ENCODE assay signal across 10 cellular contexts in genomic region chr12:98352218-98352811, GRCh38.
A peak's percentile ranks its signal among the peaks of the same experiment; 100 is the strongest.
DNase-seq lines count a peak whose midpoint lies in the region; ATAC-seq and TF ChIP-seq lines count a peak whose summit lies in the region.
"Had no signal": no experiment of that assay in that cellular context is flagged by ENCODE, and none has a peak within 500 bp of the region (broad histone marks: within the 10 kb centered on the region; RNA-seq: fewer than 3 reads in every experiment).

No MANE protein-coding gene starts in this region.

- H3K27ac Mint-ChIP-seq in activated naive CD8-positive, alpha-beta T cell treated with anti-CD3 and anti-CD28 coated beads, Interleukin-2, amount 50 U/mL, for 24 hours, result no peak overlapping the region
- no peak overlapping the region for H3K27ac Mint-ChIP-seq in activated naive CD8-positive, alpha-beta T cell treated with anti-CD3 and anti-CD28 coated beads for 36 hours

- peaks cover 2% of the 10 kb centered on the region for H3K27me3 Mint-ChIP-seq in activated naive CD8-positive, alpha-beta T cell treated with anti-CD3 and anti-CD28 coated beads, Interleukin-2, amount 50 U/mL, for 24 hours
- H3K27me3 Mint-ChIP-seq in activated naive CD8-positive, alpha-beta T cell treated with anti-CD3 and anti-CD28 coated beads for 36 hours, result peaks cover 9% of the 10 kb centered on the region

- no peaks in the 10 kb centered on the region for H3K36me3 Mint-ChIP-seq in activated naive CD8-positive, alpha-beta T cell treated with anti-CD3 and anti-CD28 coated beads, Interleukin-2, amount 50 U/mL, for 24 hours (ENCODE audit: low read depth)
- H3K36me3 Mint-ChIP-seq in activated naive CD8-positive, alpha-beta T cell treated with anti-CD3 and anti-CD28 coated beads for 36 hours, result no peaks in the 10 kb centered on the region

- H3K27ac ChIP-seq in brain microvascular endothelial cell, result peak overlapping the region; percentile 80

- in situ Hi-C loops in brain microvascular endothelial cell (cut with HindIII; ENCODE audit: low pct_ligation_motif_present, low sequenced_read_pairs), result no loop called here

- no peaks in the 10 kb centered on the region for H3K27me3 ChIP-seq in brain microvascular endothelial cell (replicated peaks)

- H3K4me3 Mint-ChIP-seq in activated naive CD8-positive, alpha-beta T cell treated with anti-CD3 and anti-CD28 coated beads, Interleukin-2, amount 50 U/mL, for 24 hours, result no peak overlapping the region
- H3K4me3 Mint-ChIP-seq in activated naive CD8-positive, alpha-beta T cell treated with anti-CD3 and anti-CD28 coated beads for 36 hours, result no peak overlapping the region

- no peaks in the 10 kb centered on the region for H3K36me3 ChIP-seq in brain microvascular endothelial cell (replicated peaks)

- TF ChIP-seq CTCF in brain microvascular endothelial cell (IDR thresholded peaks at IDR 0.05; ENCODE audit: low read depth, low read length, missing control alignments), result no peak

- H3K4me1 Mint-ChIP-seq in activated naive CD8-positive, alpha-beta T cell treated with anti-CD3 and anti-CD28 coated beads, Interleukin-2, amount 50 U/mL, for 24 hours, result peaks cover 5% of the 10 kb centered on the region
- H3K4me1 Mint-ChIP-seq in activated naive CD8-positive, alpha-beta T cell treated with anti-CD3 and anti-CD28 coated beads for 36 hours, result peaks cover 3% of the 10 kb centered on the region

- DNase-seq in activated naive CD8-positive, alpha-beta T cell treated with anti-CD3 and anti-CD28 coated beads, Interleukin-2, amount 50 U/mL, for 24 hours, result no peak
- DNase-seq in activated naive CD8-positive, alpha-beta T cell treated with anti-CD3 and anti-CD28 coated beads for 36 hours, result no peak
- DNase-seq in brain microvascular endothelial cell (peak; percentile 91), NCI-H2107 (lab: John Stamatoyannopoulos, UW) (no peak), DMS153 (lab: John Stamatoyannopoulos, UW) (no peak)
- no peak for DNase-seq in stimulated activated naive CD8-positive, alpha-beta T cell treated with anti-CD3 and anti-CD28 coated beads, Interleukin-15, Interleukin-2, amounts not matched to agents 100 U/mL and 50 U/mL, for 24 hours
- no peak for DNase-seq in stimulated activated CD8-positive, alpha-beta memory T cell treated with anti-CD3 and anti-CD28 coated beads, Interleukin-4, amount 100 ng/mL, for 48 hours
- DNase-seq: hippocampal formation, KBM-7 had no signal

- H3K9me3 Mint-ChIP-seq in activated naive CD8-positive, alpha-beta T cell treated with anti-CD3 and anti-CD28 coated beads, Interleukin-2, amount 50 U/mL, for 24 hours, result no peaks in the 10 kb centered on the region
- no peaks in the 10 kb centered on the region for H3K9me3 Mint-ChIP-seq in activated naive CD8-positive, alpha-beta T cell treated with anti-CD3 and anti-CD28 coated beads for 36 hours

- peak; percentile 74 for ATAC-seq in activated naive CD8-positive, alpha-beta T cell treated with anti-CD3 and anti-CD28 coated beads, Interleukin-2, amount 50 U/mL, for 24 hours
- ATAC-seq in HG03442 (IDR thresholded peaks at IDR 0.05; ENCODE audit: unreplicated experiment), result peak; percentile 73
- ATAC-seq in stimulated activated naive CD8-positive, alpha-beta T cell treated with anti-CD3 and anti-CD28 coated beads, Interleukin-15, Interleukin-2, amounts not matched to agents 100 U/mL and 50 U/mL, for 24 hours, result peak; percentile 64

- no peak overlapping the region for H3K4me3 ChIP-seq in brain microvascular endothelial cell (ENCODE audit: low read depth, low read length)
